In the genomic region with DNA sequence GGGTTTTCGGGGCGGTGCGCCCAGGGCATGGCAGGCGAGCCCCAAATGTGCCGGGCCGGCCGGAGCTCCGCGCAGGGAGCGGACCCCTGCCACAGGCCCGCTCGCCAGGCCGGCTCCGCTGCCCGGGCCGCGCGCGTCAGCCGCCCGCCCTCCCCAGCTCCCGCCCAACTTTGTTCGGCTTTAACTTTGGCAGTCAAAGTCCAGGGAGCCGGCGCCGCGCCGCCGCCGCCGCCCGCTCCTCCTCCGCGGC, we compare ENCODE assay signal across 1 cellular context.
TF ChIP-seq lines count a peak whose summit lies in the region.

No MANE protein-coding gene starts in this region.

TF ChIP-seq in K562, 482 proteins besides CTCF, POLR2A, EP300 and RAD21 (continued from another document and continues in another):
- TF ChIP-seq TEAD4 (IDR thresholded peaks at IDR 0.05; ENCODE audit: low read length) (no peak), TEAD4 (CRISPR knock-in tag; IDR thresholded peaks at IDR 0.05; ENCODE audit: borderline replicate concordance) (no peak), NCOA4 (IDR thresholded peaks at IDR 0.05; ENCODE audit: partially characterized antibody) (no peak), PPARD (CRISPR knock-in tag; IDR thresholded peaks at IDR 0.05) (no peak), KLF13 (tag; IDR thresholded peaks at IDR 0.05; ENCODE audit: borderline replicate concordance, low read depth) (no peak), ELF2 (CRISPR knock-in tag; IDR thresholded peaks at IDR 0.05) (no peak), ZNF717 (CRISPR knock-in tag; IDR thresholded peaks at IDR 0.05) (no peak), SNRNP70 (optimal IDR thresholded peaks at IDR 0.05; ENCODE audit: low read depth, low read length) (no peak), BRD4 (IDR thresholded peaks at IDR 0.05) (no peak), ZSCAN32 (CRISPR knock-in tag; IDR thresholded peaks at IDR 0.05) (no peak), CBFA2T3 (IDR thresholded peaks at IDR 0.05) (no peak), RBM17 (IDR thresholded peaks at IDR 0.05; ENCODE audit: borderline replicate concordance, low read depth, low read length) (no peak), MYBL2 (IDR thresholded peaks at IDR 0.05; ENCODE audit: low read depth) (no peak), MYBL2 (CRISPR knock-in tag; IDR thresholded peaks at IDR 0.05; ENCODE audit: borderline replicate concordance) (no peak), ZNF79 (CRISPR knock-in tag; IDR thresholded peaks at IDR 0.05; ENCODE audit: low read depth) (no peak), SMAD1 (IDR thresholded peaks at IDR 0.05; ENCODE audit: low read depth, low read length, partially characterized antibody) (no peak), SMC3 (conservative IDR thresholded peaks at IDR 0.05; ENCODE audit: insufficient read depth, low read depth, low read length) (no peak), MBD2 (IDR thresholded peaks at IDR 0.05; ENCODE audit: borderline replicate concordance, low read depth) (no peak), ZNF124 (CRISPR knock-in tag; IDR thresholded peaks at IDR 0.05) (no peak), EWSR1 (IDR thresholded peaks at IDR 0.05; ENCODE audit: borderline replicate concordance, low read depth, partially characterized antibody) (no peak), TCF7L2 (IDR thresholded peaks at IDR 0.05; ENCODE audit: low read depth, low read length) (no peak), ZNF707 (CRISPR knock-in tag; conservative IDR thresholded peaks at IDR 0.05) (no peak), MCM7 (IDR thresholded peaks at IDR 0.05) (no peak), HDAC1 (IDR thresholded peaks at IDR 0.05) (no peak), HNRNPL (IDR thresholded peaks at IDR 0.05; ENCODE audit: low read depth, low read length) (no peak), KAT2B (IDR thresholded peaks at IDR 0.05; ENCODE audit: low read depth, low read length) (no peak), ELF4 (CRISPR knock-in tag; IDR thresholded peaks at IDR 0.05) (no peak), MCM5 (IDR thresholded peaks at IDR 0.05; ENCODE audit: low read depth) (no peak), NONO (IDR thresholded peaks at IDR 0.05; ENCODE audit: low read depth in 2 of 2, low read length in 1 of 2) (peak in 1 of 2 experiments; percentile 41; a peak in 1 of 4 replicates), SMAD4 (CRISPR knock-in tag; conservative IDR thresholded peaks at IDR 0.05) (0 out of 2 replicates have a peak, but pooled peaks have one; percentile 14), ZNF282 (CRISPR knock-in tag; IDR thresholded peaks at IDR 0.05) (no peak), SREBF1 (IDR thresholded peaks at IDR 0.05; ENCODE audit: borderline replicate concordance, low read depth, low read length) (no peak), RB1 (IDR thresholded peaks at IDR 0.05; ENCODE audit: low read depth) (peak; percentile 49; the same call in 1 of the 2 replicates), NR1H2 (CRISPR knock-in tag; IDR thresholded peaks at IDR 0.05) (no peak), CBX5 (IDR thresholded peaks at IDR 0.05; ENCODE audit: borderline replicate concordance, low read depth) (no peak), NFATC3 (IDR thresholded peaks at IDR 0.05) (no peak), RFX7 (CRISPR knock-in tag; IDR thresholded peaks at IDR 0.05) (no peak), ZNF311 (CRISPR knock-in tag; IDR thresholded peaks at IDR 0.05) (no peak), DDX20 (tag; IDR thresholded peaks at IDR 0.05; ENCODE audit: low read depth) (no peak), CXXC5 (CRISPR knock-in tag; IDR thresholded peaks at IDR 0.05) (0 out of 2 replicates have a peak, but pooled peaks have one; percentile 16), NFYB (IDR thresholded peaks at IDR 0.05; ENCODE audit: extremely low read depth, insufficient read length) (no peak), RBM15 (IDR thresholded peaks at IDR 0.05; ENCODE audit: insufficient read depth, low read length) (no peak), TBL1XR1 (IDR thresholded peaks at IDR 0.05; ENCODE audit: low read length in 2 of 2) (no peak), ZEB2 (IDR thresholded peaks at IDR 0.05) (no peak), PML (IDR thresholded peaks at IDR 0.05; ENCODE audit: low read length) (no peak)
- TF ChIP-seq, protein P1, sequence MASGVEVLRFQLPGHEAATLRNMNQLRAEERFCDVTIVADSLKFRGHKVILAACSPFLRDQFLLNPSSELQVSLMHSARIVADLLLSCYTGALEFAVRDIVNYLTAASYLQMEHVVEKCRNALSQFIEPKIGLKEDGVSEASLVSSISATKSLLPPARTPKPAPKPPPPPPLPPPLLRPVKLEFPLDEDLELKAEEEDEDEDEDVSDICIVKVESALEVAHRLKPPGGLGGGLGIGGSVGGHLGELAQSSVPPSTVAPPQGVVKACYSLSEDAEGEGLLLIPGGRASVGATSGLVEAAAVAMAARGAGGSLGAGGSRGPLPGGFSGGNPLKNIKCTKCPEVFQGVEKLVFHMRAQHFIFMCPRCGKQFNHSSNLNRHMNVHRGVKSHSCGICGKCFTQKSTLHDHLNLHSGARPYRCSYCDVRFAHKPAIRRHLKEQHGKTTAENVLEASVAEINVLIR (CRISPR knock-in tag; IDR thresholded peaks at IDR 0.05): no peak
- TF ChIP-seq, protein P2, sequence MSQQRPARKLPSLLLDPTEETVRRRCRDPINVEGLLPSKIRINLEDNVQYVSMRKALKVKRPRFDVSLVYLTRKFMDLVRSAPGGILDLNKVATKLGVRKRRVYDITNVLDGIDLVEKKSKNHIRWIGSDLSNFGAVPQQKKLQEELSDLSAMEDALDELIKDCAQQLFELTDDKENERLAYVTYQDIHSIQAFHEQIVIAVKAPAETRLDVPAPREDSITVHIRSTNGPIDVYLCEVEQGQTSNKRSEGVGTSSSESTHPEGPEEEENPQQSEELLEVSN (IDR thresholded peaks at IDR 0.05; ENCODE audit: borderline replicate concordance in 1 of 2, extremely low read depth in 1 of 2, insufficient read depth in 1 of 2, insufficient read length in 1 of 2, low read depth in 1 of 2, low read length in 1 of 2, poor library complexity in 1 of 2, severe bottlenecking in 1 of 2): peak in 1 of 2 experiments; percentile 17
- TF ChIP-seq, protein P3, sequence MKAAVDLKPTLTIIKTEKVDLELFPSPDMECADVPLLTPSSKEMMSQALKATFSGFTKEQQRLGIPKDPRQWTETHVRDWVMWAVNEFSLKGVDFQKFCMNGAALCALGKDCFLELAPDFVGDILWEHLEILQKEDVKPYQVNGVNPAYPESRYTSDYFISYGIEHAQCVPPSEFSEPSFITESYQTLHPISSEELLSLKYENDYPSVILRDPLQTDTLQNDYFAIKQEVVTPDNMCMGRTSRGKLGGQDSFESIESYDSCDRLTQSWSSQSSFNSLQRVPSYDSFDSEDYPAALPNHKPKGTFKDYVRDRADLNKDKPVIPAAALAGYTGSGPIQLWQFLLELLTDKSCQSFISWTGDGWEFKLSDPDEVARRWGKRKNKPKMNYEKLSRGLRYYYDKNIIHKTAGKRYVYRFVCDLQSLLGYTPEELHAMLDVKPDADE (conservative IDR thresholded peaks at IDR 0.05; ENCODE audit: control insufficient read depth, low read depth, low read length): 0 out of 2 replicates have a peak, but pooled peaks have one; percentile 18
- TF ChIP-seq, protein P4, sequence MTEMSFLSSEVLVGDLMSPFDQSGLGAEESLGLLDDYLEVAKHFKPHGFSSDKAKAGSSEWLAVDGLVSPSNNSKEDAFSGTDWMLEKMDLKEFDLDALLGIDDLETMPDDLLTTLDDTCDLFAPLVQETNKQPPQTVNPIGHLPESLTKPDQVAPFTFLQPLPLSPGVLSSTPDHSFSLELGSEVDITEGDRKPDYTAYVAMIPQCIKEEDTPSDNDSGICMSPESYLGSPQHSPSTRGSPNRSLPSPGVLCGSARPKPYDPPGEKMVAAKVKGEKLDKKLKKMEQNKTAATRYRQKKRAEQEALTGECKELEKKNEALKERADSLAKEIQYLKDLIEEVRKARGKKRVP (CRISPR knock-in tag; IDR thresholded peaks at IDR 0.05): no peak
- TF ChIP-seq, protein P5, sequence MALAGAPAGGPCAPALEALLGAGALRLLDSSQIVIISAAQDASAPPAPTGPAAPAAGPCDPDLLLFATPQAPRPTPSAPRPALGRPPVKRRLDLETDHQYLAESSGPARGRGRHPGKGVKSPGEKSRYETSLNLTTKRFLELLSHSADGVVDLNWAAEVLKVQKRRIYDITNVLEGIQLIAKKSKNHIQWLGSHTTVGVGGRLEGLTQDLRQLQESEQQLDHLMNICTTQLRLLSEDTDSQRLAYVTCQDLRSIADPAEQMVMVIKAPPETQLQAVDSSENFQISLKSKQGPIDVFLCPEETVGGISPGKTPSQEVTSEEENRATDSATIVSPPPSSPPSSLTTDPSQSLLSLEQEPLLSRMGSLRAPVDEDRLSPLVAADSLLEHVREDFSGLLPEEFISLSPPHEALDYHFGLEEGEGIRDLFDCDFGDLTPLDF (CRISPR knock-in tag; IDR thresholded peaks at IDR 0.05): no peak
- TF ChIP-seq, protein P6, sequence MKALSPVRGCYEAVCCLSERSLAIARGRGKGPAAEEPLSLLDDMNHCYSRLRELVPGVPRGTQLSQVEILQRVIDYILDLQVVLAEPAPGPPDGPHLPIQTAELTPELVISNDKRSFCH (CRISPR knock-in tag; IDR thresholded peaks at IDR 0.05): no peak
- TF ChIP-seq, protein P6 (tag; IDR thresholded peaks at IDR 0.05): 0 out of 2 replicates have a peak, but pooled peaks have one; percentile 6
- TF ChIP-seq, protein P7, sequence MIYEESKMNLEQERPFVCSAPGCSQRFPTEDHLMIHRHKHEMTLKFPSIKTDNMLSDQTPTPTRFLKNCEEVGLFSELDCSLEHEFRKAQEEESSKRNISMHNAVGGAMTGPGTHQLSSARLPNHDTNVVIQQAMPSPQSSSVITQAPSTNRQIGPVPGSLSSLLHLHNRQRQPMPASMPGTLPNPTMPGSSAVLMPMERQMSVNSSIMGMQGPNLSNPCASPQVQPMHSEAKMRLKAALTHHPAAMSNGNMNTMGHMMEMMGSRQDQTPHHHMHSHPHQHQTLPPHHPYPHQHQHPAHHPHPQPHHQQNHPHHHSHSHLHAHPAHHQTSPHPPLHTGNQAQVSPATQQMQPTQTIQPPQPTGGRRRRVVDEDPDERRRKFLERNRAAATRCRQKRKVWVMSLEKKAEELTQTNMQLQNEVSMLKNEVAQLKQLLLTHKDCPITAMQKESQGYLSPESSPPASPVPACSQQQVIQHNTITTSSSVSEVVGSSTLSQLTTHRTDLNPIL (CRISPR knock-in tag; IDR thresholded peaks at IDR 0.05): no peak
- TF ChIP-seq, protein P8, sequence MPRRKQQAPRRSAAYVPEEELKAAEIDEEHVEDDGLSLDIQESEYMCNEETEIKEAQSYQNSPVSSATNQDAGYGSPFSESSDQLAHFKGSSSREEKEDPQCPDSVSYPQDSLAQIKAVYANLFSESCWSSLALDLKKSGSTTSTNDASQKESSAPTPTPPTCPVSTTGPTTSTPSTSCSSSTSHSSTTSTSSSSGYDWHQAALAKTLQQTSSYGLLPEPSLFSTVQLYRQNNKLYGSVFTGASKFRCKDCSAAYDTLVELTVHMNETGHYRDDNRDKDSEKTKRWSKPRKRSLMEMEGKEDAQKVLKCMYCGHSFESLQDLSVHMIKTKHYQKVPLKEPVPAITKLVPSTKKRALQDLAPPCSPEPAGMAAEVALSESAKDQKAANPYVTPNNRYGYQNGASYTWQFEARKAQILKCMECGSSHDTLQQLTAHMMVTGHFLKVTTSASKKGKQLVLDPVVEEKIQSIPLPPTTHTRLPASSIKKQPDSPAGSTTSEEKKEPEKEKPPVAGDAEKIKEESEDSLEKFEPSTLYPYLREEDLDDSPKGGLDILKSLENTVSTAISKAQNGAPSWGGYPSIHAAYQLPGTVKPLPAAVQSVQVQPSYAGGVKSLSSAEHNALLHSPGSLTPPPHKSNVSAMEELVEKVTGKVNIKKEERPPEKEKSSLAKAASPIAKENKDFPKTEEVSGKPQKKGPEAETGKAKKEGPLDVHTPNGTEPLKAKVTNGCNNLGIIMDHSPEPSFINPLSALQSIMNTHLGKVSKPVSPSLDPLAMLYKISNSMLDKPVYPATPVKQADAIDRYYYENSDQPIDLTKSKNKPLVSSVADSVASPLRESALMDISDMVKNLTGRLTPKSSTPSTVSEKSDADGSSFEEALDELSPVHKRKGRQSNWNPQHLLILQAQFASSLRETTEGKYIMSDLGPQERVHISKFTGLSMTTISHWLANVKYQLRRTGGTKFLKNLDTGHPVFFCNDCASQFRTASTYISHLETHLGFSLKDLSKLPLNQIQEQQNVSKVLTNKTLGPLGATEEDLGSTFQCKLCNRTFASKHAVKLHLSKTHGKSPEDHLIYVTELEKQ (CRISPR knock-in tag; IDR thresholded peaks at IDR 0.05): no peak
- TF ChIP-seq, protein P9, sequence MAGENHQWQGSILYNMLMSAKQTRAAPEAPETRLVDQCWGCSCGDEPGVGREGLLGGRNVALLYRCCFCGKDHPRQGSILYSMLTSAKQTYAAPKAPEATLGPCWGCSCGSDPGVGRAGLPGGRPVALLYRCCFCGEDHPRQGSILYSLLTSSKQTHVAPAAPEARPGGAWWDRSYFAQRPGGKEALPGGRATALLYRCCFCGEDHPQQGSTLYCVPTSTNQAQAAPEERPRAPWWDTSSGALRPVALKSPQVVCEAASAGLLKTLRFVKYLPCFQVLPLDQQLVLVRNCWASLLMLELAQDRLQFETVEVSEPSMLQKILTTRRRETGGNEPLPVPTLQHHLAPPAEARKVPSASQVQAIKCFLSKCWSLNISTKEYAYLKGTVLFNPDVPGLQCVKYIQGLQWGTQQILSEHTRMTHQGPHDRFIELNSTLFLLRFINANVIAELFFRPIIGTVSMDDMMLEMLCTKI (IDR thresholded peaks at IDR 0.05; ENCODE audit: partially characterized antibody): no peak
- TF ChIP-seq, protein P10, sequence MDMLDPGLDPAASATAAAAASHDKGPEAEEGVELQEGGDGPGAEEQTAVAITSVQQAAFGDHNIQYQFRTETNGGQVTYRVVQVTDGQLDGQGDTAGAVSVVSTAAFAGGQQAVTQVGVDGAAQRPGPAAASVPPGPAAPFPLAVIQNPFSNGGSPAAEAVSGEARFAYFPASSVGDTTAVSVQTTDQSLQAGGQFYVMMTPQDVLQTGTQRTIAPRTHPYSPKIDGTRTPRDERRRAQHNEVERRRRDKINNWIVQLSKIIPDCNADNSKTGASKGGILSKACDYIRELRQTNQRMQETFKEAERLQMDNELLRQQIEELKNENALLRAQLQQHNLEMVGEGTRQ (CRISPR knock-in tag; IDR thresholded peaks at IDR 0.05): no peak
